22 cellular contexts compared by ENCODE assay signal in genomic region chr3:60514085-60514649, GRCh38.
"Had no signal": no experiment of that assay in that cellular context is flagged by ENCODE, and none has a peak within 500 bp of the region (broad histone marks: within the 10 kb centered on the region; RNA-seq: fewer than 3 reads in every experiment).

No MANE protein-coding gene starts in this region.

- ATAC-seq: activated CD4-positive, CD25-positive, alpha-beta regulatory T cell treated with anti-CD3 and anti-CD28 coated beads, Interleukin-2, amount 50 U/mL, for 24 hours; activated CD8-positive, alpha-beta T cell treated with anti-CD3 and anti-CD28 coated beads for 36 hours; activated T-cell treated with anti-CD3 and anti-CD28 coated beads, Interleukin-2, amount 50 U/mL, for 72 hours; Panc1; Right ventricle myocardium inferior; SK-N-SH treated with all-trans-retinoic acid at 6 μM for 48 hours had no signal

- DNase-seq: activated CD4-positive, alpha-beta T cell treated with anti-CD3 and anti-CD28 coated beads for 4 hours; activated CD8-positive, alpha-beta memory T cell treated with anti-CD3 and anti-CD28 coated beads, Interleukin-2, amount 50 U/mL, for 4 hours; activated CD8-positive, alpha-beta T cell treated with anti-CD3 and anti-CD28 coated beads for 36 hours; activated gamma-delta T cell treated with Interleukin-2 at 50 U/mL for 16 hours; activated naive CD4-positive, alpha-beta T cell treated with anti-CD3 and anti-CD28 coated beads, Interleukin-2, amount 10 ng/mL, durations not matched to agents 7 days and 5 days; activated naive CD8-positive, alpha-beta T cell treated with anti-CD3 and anti-CD28 coated beads for 36 hours; activated T-cell treated with anti-CD3 and anti-CD28 coated beads, Interleukin-2, amount 50 U/mL, for 72 hours; brain microvascular endothelial cell; cerebellar nuclear complex; KG1; NCI-H1048; NCI-H1694; NCI-H2029 treated with DMSO at 0.1 percent for 48 hours; NCI-H446 treated with DMSO at 0.1 percent for 48 hours; NCI-H526 treated with DMSO at 0.1 percent for 48 hours; NK-92 treated with Interleukin-12 subunit alpha and Interleukin-12 subunit beta, amount 100 ng/mL, for 24 hours; OCI-M1; RPMI8226 had no signal
